Comparison of ENCODE assay signal across 8 cellular contexts in the genomic region with DNA sequence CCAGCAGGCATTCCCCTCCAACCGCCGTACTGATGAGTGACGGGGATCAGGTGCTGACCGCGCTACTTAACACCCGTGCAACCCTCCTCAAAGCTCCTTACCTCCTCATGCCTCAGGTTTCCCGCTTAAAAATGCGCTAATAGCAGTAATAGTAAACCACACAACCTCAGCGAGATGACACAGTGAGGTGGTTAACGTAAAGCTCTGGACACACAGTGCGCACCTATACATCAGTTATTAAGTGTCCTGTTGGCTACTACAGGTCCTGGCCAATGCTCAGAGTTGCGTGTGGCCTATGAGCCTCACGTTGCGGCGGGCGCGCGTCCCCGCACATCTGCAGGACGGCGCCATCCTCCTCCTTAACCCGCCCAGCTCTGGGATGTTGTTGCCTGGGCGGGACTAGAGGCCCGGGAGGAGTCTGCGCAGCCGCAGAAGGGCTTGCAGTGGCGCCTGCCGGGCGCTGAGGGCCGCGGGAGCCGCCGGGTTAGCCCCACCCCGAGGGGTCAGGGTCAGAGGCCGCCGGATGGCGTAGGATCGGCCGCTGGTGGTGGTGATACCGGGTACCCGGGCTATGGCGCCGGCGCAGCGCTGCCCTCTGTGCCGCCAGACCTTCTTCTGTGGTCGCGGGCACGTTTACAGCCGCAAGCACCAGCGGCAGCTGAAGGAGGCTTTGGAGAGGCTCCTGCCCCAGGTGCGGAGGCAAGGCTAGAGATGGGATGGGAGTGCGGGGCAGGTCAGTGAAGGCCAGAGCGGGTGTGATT. TPM values are rescaled to one million over a fixed set of nuclear protein-coding genes. Genes with fewer than 3 reads are reported as not detected.
DNase-seq lines count a peak whose midpoint lies in the region; ATAC-seq, FAIRE-seq and TF ChIP-seq lines count a peak whose summit lies in the region.

CENATAC (plus strand) TSS at position 512 of the 761 bp plus-strand sequence; CDS start at position 572, 60 bp downstream.

- H3K36me3 ChIP-seq in HepG2 (replicated peaks in 1 of 2; ENCODE audit: control insufficient read depth in 1 of 2, insufficient read depth in 2 of 2, low read length in 2 of 2), result peaks cover 5 to 13% of the 10 kb centered on the region in 2 experiments; a peak in 1 of 5 replicates

- H3K4me1 Mint-ChIP-seq in CD14-positive monocyte, result peaks cover 25% of the 10 kb centered on the region
- peaks cover 36% of the 10 kb centered on the region for H3K4me1 Mint-ChIP-seq in dendritic cell treated with granulocyte-macrophage colony-stimulating factor and Interleukin-4, amounts not matched to agents 40 ng/mL and 50 ng/mL, for 4 days (ENCODE audit: low read depth)

- in situ Hi-C loops in HepG2 (cut with HindIII; ENCODE audit: extremely low pct_ligation_motif_present, low pct_unique_long_range_greater_than_20kb), result no loop called here

- peaks cover 42% of the 10 kb centered on the region for H3K4me1 ChIP-seq in HepG2 (ENCODE audit: insufficient read depth, low read length)

- H3K27me3 Mint-ChIP-seq in CD14-positive monocyte (ENCODE audit: low read depth in 3 of 3), result peaks cover 0 to 2% (median 0%) of the 10 kb centered on the region in 3 donors
- no peaks in the 10 kb centered on the region for H3K27me3 Mint-ChIP-seq in dendritic cell treated with granulocyte-macrophage colony-stimulating factor and Interleukin-4, amounts not matched to agents 40 ng/mL and 50 ng/mL, for 4 days

- peaks cover 35% of the 10 kb centered on the region for H3K79me2 ChIP-seq in HepG2 (ENCODE audit: insufficient read depth, low read length)

- peak within 1 kb of the TSS; percentile 92 for H3K4me2 ChIP-seq in HepG2 (ENCODE audit: low read depth, low read length)

- TF ChIP-seq EP300 in HepG2 (IDR thresholded peaks at IDR 0.05; ENCODE audit: low read depth in 2 of 2, low read length in 2 of 2), result no peak
- no peak; the same call in 1 of the 2 replicates for TF ChIP-seq EP300 in HepG2 (CRISPR knock-in tag; IDR thresholded peaks at IDR 0.05; ENCODE audit: borderline replicate concordance)

- DNase-seq in CD14-positive monocyte (ENCODE audit: low spot score) (peak; percentile 93), NCI-H748 (lab: John Stamatoyannopoulos, UW; ENCODE audit: unreplicated experiment) (peak; percentile 90), HepG2 (ENCODE audit: low spot score) (peak; percentile 91)
- peak; percentile 93 to 94 for DNase-seq in activated CD4-positive, alpha-beta T cell treated with anti-CD3 and anti-CD28 coated beads, Interleukin-2, amount 50 U/mL, for 4 hours
- peak; percentile 97 for DNase-seq in stimulated activated CD4-positive, alpha-beta T cell treated with anti-CD3 and anti-CD28 coated beads, Interleukin-4, amount 100 ng/mL, for 1 hour

- POLR2A ChIA-PET in HepG2 (lab: Yijun Ruan, JAX), result interaction anchor here (0.6 to 2.8 kb wide), 19 partner anchors 10 to 376 kb away, joined by 3 to 66 read pairs (median 5); partner anchors contain the start of genes BCL9L, DDX6, DPAGT1 and RPS25

- peak; percentile 71 for FAIRE-seq in HepG2 (lab: Jason Lieb, UNC)

- no peaks in the 10 kb centered on the region; a peak in 1 of 5 replicates for H3K27me3 ChIP-seq in HepG2 (ENCODE audit: control insufficient read depth in 1 of 2, insufficient read depth in 2 of 2, low read length in 2 of 2)

- peak within 1 kb of the TSS; percentile 55 for H2AFZ ChIP-seq in HepG2 (ENCODE audit: low read length)

- no peak for TF ChIP-seq RAD21 in HepG2 (CRISPR knock-in tag; IDR thresholded peaks at IDR 0.05)

- no peaks in the 10 kb centered on the region for H3K9me3 ChIP-seq in HepG2 (ENCODE audit: low read length)

- peak within 1 kb of the TSS; percentile 92 to 97 (median 95) for H3K27ac Mint-ChIP-seq in CD14-positive monocyte
- H3K27ac Mint-ChIP-seq in dendritic cell treated with granulocyte-macrophage colony-stimulating factor and Interleukin-4, amounts not matched to agents 40 ng/mL and 50 ng/mL, for 4 days, result peak within 1 kb of the TSS; percentile 98

- H3K4me3 ChIP-seq in HepG2 (replicated peaks in 1 of 3; ENCODE audit: insufficient read depth in 1 of 3, low read depth in 2 of 3, low read length in 3 of 3), result peak within 1 kb of the TSS; percentile 79 to 91 (median 90)

- BruUV-seq in HepG2 (replicated peaks; lab: Mats Ljungman, UMichigan), result no TSS peak

- TF ChIP-seq CTCF in CD14-positive monocyte (IDR thresholded peaks at IDR 0.05), result no peak
- no peak for TF ChIP-seq CTCF in HepG2 (CRISPR knock-in tag; IDR thresholded peaks at IDR 0.05)

- peak; percentile 88 for ATAC-seq in GM19395 (IDR thresholded peaks at IDR 0.05; ENCODE audit: unreplicated experiment)
- peak; percentile 77 for ATAC-seq in HG03558 (IDR thresholded peaks at IDR 0.05; ENCODE audit: extremely low read depth, unreplicated experiment)
- peak; percentile 95 for ATAC-seq in HepG2

- no peaks in the 10 kb centered on the region for H3K9me3 Mint-ChIP-seq in CD14-positive monocyte
- no peaks in the 10 kb centered on the region for H3K9me3 Mint-ChIP-seq in dendritic cell treated with granulocyte-macrophage colony-stimulating factor and Interleukin-4, amounts not matched to agents 40 ng/mL and 50 ng/mL, for 4 days

- H4K20me1 ChIP-seq in HepG2 (ENCODE audit: insufficient read depth, low read length), result no peaks in the 10 kb centered on the region

- TF ChIP-seq POLR2A in HepG2 (IDR thresholded peaks at IDR 0.05; ENCODE audit: insufficient read depth in 1 of 2, low read depth in 2 of 2, low read length in 2 of 2), result peak; percentile 74 to 98

- peak within 1 kb of the TSS; percentile 74 for H3K9ac ChIP-seq in HepG2 (ENCODE audit: insufficient read depth, low read depth, low read length)

- peak within 1 kb of the TSS; percentile 95 to 97 for H3K4me3 Mint-ChIP-seq in CD14-positive monocyte
- peak within 1 kb of the TSS; percentile 100 for H3K4me3 Mint-ChIP-seq in dendritic cell treated with granulocyte-macrophage colony-stimulating factor and Interleukin-4, amounts not matched to agents 40 ng/mL and 50 ng/mL, for 4 days

- intact Hi-C loops in CD14-positive monocyte (cut with micrococcal nuclease) (loop anchor here (1.0 to 5.0 kb wide), 3 partner anchors 18 to 34 kb away; partner anchors contain the start of gene SLC37A4 (in 1 of the 2)), HepG2 (cut with micrococcal nuclease; ENCODE audit: unreplicated experiment) (loop anchor here (2.0 kb wide), 1 partner anchor 33 kb away; the partner anchor contains the start of gene SLC37A4)
- intact Hi-C loops in dendritic cell treated with granulocyte-macrophage colony-stimulating factor and Interleukin-4, amounts not matched to agents 40 ng/mL and 50 ng/mL, for 4 days (cut with micrococcal nuclease), result loop anchor here (1.0 to 2.0 kb wide), 3 partner anchors 20 to 59 kb away; partner anchors contain the start of genes HYOU1, RPS25, SLC37A4 and TRAPPC4

- H3K27ac ChIP-seq in HepG2 (ENCODE audit: extremely low read length, insufficient read depth, low read length), result peak within 1 kb of the TSS; percentile 56

- H3K36me3 Mint-ChIP-seq in CD14-positive monocyte, result peaks cover 30 to 42% of the 10 kb centered on the region in 2 donors
- peaks cover 52% of the 10 kb centered on the region for H3K36me3 Mint-ChIP-seq in dendritic cell treated with granulocyte-macrophage colony-stimulating factor and Interleukin-4, amounts not matched to agents 40 ng/mL and 50 ng/mL, for 4 days (ENCODE audit: low read depth)

- 3% methylated on average over 8 of the region's 54 CpGs for WGBS in HepG2 (ENCODE audit: low lambda C conversion rate)

- CTCF ChIA-PET in HepG2 (lab: Yijun Ruan, JAX; ENCODE audit: low intra/inter-chr PET ratio, low total read pairs), result interaction anchor here (1.4 kb wide), 1 partner anchor 33 kb away, joined by 4 read pairs; the partner anchor contains the start of gene SLC37A4

TF ChIP-seq in HepG2, 621 proteins besides CTCF, POLR2A, EP300 and RAD21 (continues in another document):
- peak; percentile 41 for TF ChIP-seq HOXA3 (CRISPR knock-in tag; IDR thresholded peaks at IDR 0.05)
- TF ChIP-seq, protein P1, sequence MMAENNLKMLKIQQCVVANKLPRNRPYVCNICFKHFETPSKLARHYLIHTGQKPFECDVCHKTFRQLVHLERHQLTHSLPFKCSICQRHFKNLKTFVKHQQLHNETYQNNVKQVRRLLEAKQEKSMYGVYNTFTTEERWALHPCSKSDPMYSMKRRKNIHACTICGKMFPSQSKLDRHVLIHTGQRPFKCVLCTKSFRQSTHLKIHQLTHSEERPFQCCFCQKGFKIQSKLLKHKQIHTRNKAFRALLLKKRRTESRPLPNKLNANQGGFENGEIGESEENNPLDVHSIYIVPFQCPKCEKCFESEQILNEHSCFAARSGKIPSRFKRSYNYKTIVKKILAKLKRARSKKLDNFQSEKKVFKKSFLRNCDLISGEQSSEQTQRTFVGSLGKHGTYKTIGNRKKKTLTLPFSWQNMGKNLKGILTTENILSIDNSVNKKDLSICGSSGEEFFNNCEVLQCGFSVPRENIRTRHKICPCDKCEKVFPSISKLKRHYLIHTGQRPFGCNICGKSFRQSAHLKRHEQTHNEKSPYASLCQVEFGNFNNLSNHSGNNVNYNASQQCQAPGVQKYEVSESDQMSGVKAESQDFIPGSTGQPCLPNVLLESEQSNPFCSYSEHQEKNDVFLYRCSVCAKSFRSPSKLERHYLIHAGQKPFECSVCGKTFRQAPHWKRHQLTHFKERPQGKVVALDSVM (CRISPR knock-in tag; IDR thresholded peaks at IDR 0.05), result peak; percentile 47; the same call in 1 of the 2 replicates

RNA-seq across cellular contexts. Expression of gene CENATAC, which starts in this region (rescaled TPM):
- polyA plus RNA-seq in CD14-positive monocyte, result 1 to 10 TPM; 2.7 to 4.1 TPM
- 9.2 and 25.0 TPM in 2 replicates for total RNA-seq in HepG2 (2016; rRNA removed; fragmentation: Illumina TruSeq; extraction: Trizol)
- 2.9 and 5.0 TPM in 2 replicates for total RNA-seq in HepG2 (2016; cell fraction: cytosol; rRNA removed; fragmentation: Illumina TruSeq; extraction: Trizol; ENCODE audit: low read depth)
- total RNA-seq in HepG2 (2016; cell fraction: insoluble cytoplasmic fraction; rRNA removed; fragmentation: Illumina TruSeq; extraction: Trizol), result 10.8 and 23.9 TPM in 2 replicates
- total RNA-seq in HepG2 (2016; cell fraction: membrane; rRNA removed; fragmentation: Illumina TruSeq; extraction: Trizol), result 5.4 and 7.4 TPM in 2 replicates
- 39.0 and 46.3 TPM in 2 replicates for total RNA-seq in HepG2 (2016; cell fraction: nucleus; rRNA removed; fragmentation: Illumina TruSeq; extraction: Trizol)
- 19.8 and 21.7 TPM in 2 replicates for polyA plus RNA-seq in HepG2 (2011; rRNA removed)
- polyA plus RNA-seq in HepG2 (2011; cell fraction: cytosol; rRNA removed), result 3.7 and 4.9 TPM in 2 replicates
- 56.4 and 56.7 TPM in 2 replicates for polyA plus RNA-seq in HepG2 (2011; cell fraction: nucleus; rRNA removed)
- polyA plus RNA-seq in HepG2 (2012), result 9.2 and 11.5 TPM in 2 replicates
- 3.9 and 4.7 TPM in 2 replicates for polyA plus RNA-seq in HepG2 (2016; cell fraction: cytosol; fragmentation: Illumina TruSeq; extraction: Trizol; ENCODE audit: low read depth)
- polyA plus RNA-seq in HepG2 (2016; cell fraction: insoluble cytoplasmic fraction; fragmentation: Illumina TruSeq; extraction: Trizol; ENCODE audit: low read depth), result 10.1 and 11.5 TPM in 2 replicates
- 4.1 and 4.4 TPM in 2 replicates for polyA plus RNA-seq in HepG2 (2016; cell fraction: membrane; fragmentation: Illumina TruSeq; extraction: Trizol; ENCODE audit: low read depth)
- polyA plus RNA-seq in HepG2 (2016; cell fraction: nucleus; fragmentation: Illumina TruSeq; extraction: Trizol; ENCODE audit: insufficient read depth, low read depth), result 100 and 110 TPM in 2 replicates
- 11.3 and 25.0 TPM in 2 replicates for polyA minus RNA-seq in HepG2 (2011; rRNA and poly(A)+ RNA removed; ENCODE audit: low replicate concordance)
- polyA minus RNA-seq in HepG2 (2011; cell fraction: cytosol; rRNA and poly(A)+ RNA removed), result 4.2 and 4.6 TPM in 2 replicates
- polyA minus RNA-seq in HepG2 (2011; cell fraction: nucleus; rRNA and poly(A)+ RNA removed), result 45.4 and 51.7 TPM in 2 replicates

Comparison
In these comparisons a context has a peak if more than half of its experiments do, and no peak if none do; other contexts are left out.
1. Peak in every context shown above with its lines: DNase-seq, ATAC-seq, H3K4me3 ChIP-seq and H3K27ac ChIP-seq.